12 cellular contexts compared by ENCODE assay signal in the genomic region with DNA sequence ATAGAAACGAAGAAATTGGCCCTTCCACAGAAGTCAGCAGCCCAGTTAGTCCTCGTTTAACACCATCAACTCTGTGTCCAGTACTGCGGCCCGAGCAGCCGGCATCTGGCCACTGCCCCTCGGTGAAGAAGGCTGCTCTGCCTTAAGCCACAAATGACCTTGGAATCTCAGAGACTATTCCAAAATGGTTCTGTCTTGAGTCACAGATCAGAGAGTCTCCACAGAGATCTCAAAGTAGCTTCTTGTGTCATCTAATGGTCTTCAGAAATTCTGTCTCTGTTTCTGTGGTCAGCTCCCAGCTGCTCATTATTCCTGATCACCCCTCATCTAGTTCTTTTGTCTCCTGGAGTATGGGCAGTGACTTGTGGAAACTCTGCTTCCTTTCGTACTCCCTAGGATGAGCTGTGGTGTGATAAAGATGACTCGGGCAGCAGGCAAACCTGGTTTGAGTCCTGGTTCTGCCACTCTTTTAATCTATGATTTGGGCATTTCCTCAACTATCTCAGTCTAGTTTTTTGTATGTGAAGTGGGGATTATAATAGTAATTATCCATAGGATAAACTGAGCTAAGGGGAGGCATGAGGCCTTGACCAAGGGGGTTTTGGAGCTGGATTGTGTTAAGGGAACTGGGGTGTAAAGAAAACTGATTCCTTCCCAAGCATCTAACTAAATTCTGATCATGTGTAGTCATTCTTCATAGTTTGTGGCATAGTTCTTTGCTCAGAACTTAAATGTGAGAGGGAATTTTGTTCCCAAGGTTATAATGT. TPM values are rescaled to one million over a fixed set of nuclear protein-coding genes. Genes with fewer than 3 reads are reported as not detected.
DNase-seq lines count a peak whose midpoint lies in the region; ATAC-seq and TF ChIP-seq lines count a peak whose summit lies in the region.
"Had no signal": no experiment of that assay in that cellular context is flagged by ENCODE, and none has a peak within 500 bp of the region (broad histone marks: within the 10 kb centered on the region; RNA-seq: fewer than 3 reads in every experiment).

No MANE protein-coding gene starts in this region.

- peaks cover 0 to 2% of the 10 kb centered on the region in 2 donors for H3K36me3 ChIP-seq in ascending aorta
- no peaks in the 10 kb centered on the region for H3K36me3 ChIP-seq in kidney epithelial cell (ENCODE audit: control insufficient read depth, insufficient read depth, low read length)
- H3K36me3 ChIP-seq in spleen, result peaks cover 0 to 15% (median 0%) of the 10 kb centered on the region in 6 donors

- TF ChIP-seq CTCF in ascending aorta (IDR thresholded peaks at IDR 0.05) (no peak), kidney epithelial cell (IDR thresholded peaks at IDR 0.05; ENCODE audit: insufficient read depth, low read length, poor library complexity, severe bottlenecking) (no peak), spleen (IDR thresholded peaks at IDR 0.05 in 8 of 11, conservative IDR thresholded peaks at IDR 0.05 in 3 of 11) (no peak)

- H3K9me3 ChIP-seq in ascending aorta (no peaks in the 10 kb centered on the region), spleen (no peaks in the 10 kb centered on the region)

- peaks cover 51% of the 10 kb centered on the region for H3K36me3 Mint-ChIP-seq in activated CD4-positive, alpha-beta T cell treated with anti-CD3 and anti-CD28 coated beads, Interleukin-2, amount 10 ng/mL, durations not matched to agents 7 days and 5 days (ENCODE audit: low read depth)

- no peaks in the 10 kb centered on the region for H3K9me3 Mint-ChIP-seq in activated CD4-positive, alpha-beta T cell treated with anti-CD3 and anti-CD28 coated beads, Interleukin-2, amount 10 ng/mL, durations not matched to agents 7 days and 5 days

- TF ChIP-seq POLR2A in spleen (IDR thresholded peaks at IDR 0.05), result no peak

- H3K27me3 ChIP-seq in ascending aorta (no peaks in the 10 kb centered on the region), kidney epithelial cell (ENCODE audit: control insufficient read depth, insufficient read depth, low read length) (no peaks in the 10 kb centered on the region), spleen (replicated peaks in 1 of 7) (no peaks in the 10 kb centered on the region)

- no peak overlapping the region for H3K27ac Mint-ChIP-seq in activated CD4-positive, alpha-beta T cell treated with anti-CD3 and anti-CD28 coated beads, Interleukin-2, amount 10 ng/mL, durations not matched to agents 7 days and 5 days

- H3K4me3 Mint-ChIP-seq in activated CD4-positive, alpha-beta T cell treated with anti-CD3 and anti-CD28 coated beads, Interleukin-2, amount 10 ng/mL, durations not matched to agents 7 days and 5 days, result no peak overlapping the region

- CTCF ChIA-PET in activated CD4-positive, alpha-beta T cell treated with anti-CD3 and anti-CD28 coated beads, Interleukin-2, amount 10 ng/mL, durations not matched to agents 7 days and 5 days (lab: Charles Lee), result interaction anchor here (1.1 to 1.2 kb wide), 2 partner anchors 9 to 12 kb away, joined by 3 to 5 read pairs; no protein-coding TSS in a partner anchor

- H3K4me3 ChIP-seq in ascending aorta (no peak overlapping the region), kidney epithelial cell (ENCODE audit: low read depth, low read length) (no peak overlapping the region), spleen (no peak overlapping the region)

- peaks cover 57% of the 10 kb centered on the region for H3K4me1 Mint-ChIP-seq in activated CD4-positive, alpha-beta T cell treated with anti-CD3 and anti-CD28 coated beads, Interleukin-2, amount 10 ng/mL, durations not matched to agents 7 days and 5 days

- DNase-seq in ELR (ENCODE audit: low read depth), result peak; percentile 91
- DNase-seq in ascending aorta (ENCODE audit: low spot score in 2 of 2), result peak in 1 of 2 donors; percentile 63
- DNase-seq in kidney epithelial cell (ENCODE audit: low read depth), result peak; percentile 18
- DNase-seq in spleen, result no peak
- DNase-seq in superior temporal gyrus (ENCODE audit: extremely low spot score), result no peak
- no peak for DNase-seq in activated CD4-positive, alpha-beta T cell treated with anti-CD3 and anti-CD28 coated beads, Interleukin-2, amount 10 ng/mL, durations not matched to agents 7 days and 5 days
- DNase-seq: activated CD4-positive, alpha-beta T cell treated with anti-CD3 and anti-CD28 coated beads, Interleukin-2, amount 50 U/mL, for 4 hours; effector memory CD4-positive, alpha-beta T cell; NCI-H82; stimulated activated naive CD4-positive, alpha-beta T cell treated with Interleukin-2 at 50 U/mL for 16 hours had no signal

- H3K27me3 Mint-ChIP-seq in activated CD4-positive, alpha-beta T cell treated with anti-CD3 and anti-CD28 coated beads, Interleukin-2, amount 10 ng/mL, durations not matched to agents 7 days and 5 days, result no peaks in the 10 kb centered on the region

- intact Hi-C loops in ascending aorta (cut with DNase I), result loop anchor here (2.0 to 5.0 kb wide), 2 partner anchors 40 to 60 kb away; no protein-coding TSS in a partner anchor
- intact Hi-C loops in spleen (cut with DNase I; ENCODE audit: low total_unique reads), result no loop called here

- WGBS in spleen, 5 donors, result 91 to 94% (median 93%) methylated on average over 8 of the region's 8 CpGs

- H3K27ac ChIP-seq in ascending aorta (peak overlapping the region; percentile 80 to 87), spleen (peak overlapping the region in 6 of 8 donors; percentile 23 to 56 (median 35))

- H3K4me1 ChIP-seq in ascending aorta (peaks cover 11 to 29% of the 10 kb centered on the region in 2 donors), spleen (peaks cover 9 to 90% (median 60%) of the 10 kb centered on the region in 6 donors)

- POLR2A ChIA-PET in activated CD4-positive, alpha-beta T cell treated with anti-CD3 and anti-CD28 coated beads, Interleukin-2, amount 10 ng/mL, durations not matched to agents 7 days and 5 days (lab: Charles Lee), result no interaction called here

- ATAC-seq in GM18511 (IDR thresholded peaks at IDR 0.05; ENCODE audit: unreplicated experiment) (no peak), HG02885 (IDR thresholded peaks at IDR 0.05; ENCODE audit: poor library complexity, unreplicated experiment) (no peak)

RNA-seq across cellular contexts. Expression of gene CRTC3, which starts 22.6 kb away (rescaled TPM):
- total RNA-seq in ascending aorta (35.5 TPM), kidney epithelial cell (14.1 and 18.8 TPM in 2 replicates), spleen (10 to 100 TPM; 34.8 to 51.2 (median 46.2) TPM)
- 10 to 100 TPM in 1 of 3 donors, 1 to 10 TPM in 2; 7.7 to 11.6 (median 8.5) TPM for polyA plus RNA-seq in spleen
- 10 to 100 TPM; 85.1 to 90.7 TPM for total RNA-seq in activated CD4-positive, alpha-beta T cell treated with anti-CD3 and anti-CD28 coated beads, Interleukin-2, amount 10 ng/mL, durations not matched to agents 7 days and 5 days

Comparison
In these comparisons a context has a peak if more than half of its experiments do, and no peak if none do; other contexts are left out.
1. DNase-seq: peak in ELR (single experiment) and kidney epithelial cell (single experiment); none in spleen (single experiment), superior temporal gyrus (single experiment) and activated CD4-positive, alpha-beta T cell treated with anti-CD3 and anti-CD28 coated beads, Interleukin-2, amount 10 ng/mL, durations not matched to agents 7 days and 5 days (single experiment).